19 cellular contexts compared by ENCODE assay signal in genomic region chr2:3137651-3138300, GRCh38.
DNase-seq lines count a peak whose midpoint lies in the region; ATAC-seq, FAIRE-seq and TF ChIP-seq lines count a peak whose summit lies in the region.
"Had no signal": no experiment of that assay in that cellular context is flagged by ENCODE, and none has a peak within 500 bp of the region (broad histone marks: within the 10 kb centered on the region; RNA-seq: fewer than 3 reads in every experiment).

No MANE protein-coding gene starts in this region.

- H3K4me2 ChIP-seq in K562 (ENCODE audit: insufficient read depth, low read length) (no peak overlapping the region), HepG2 (ENCODE audit: low read depth, low read length) (no peak overlapping the region), smooth muscle cell (no peak overlapping the region)
- H3K4me2 ChIP-seq: BLaER1 had no signal

- no peaks in the 10 kb centered on the region for H3K9me1 ChIP-seq in K562 (ENCODE audit: control insufficient read depth, insufficient read depth, low read length)

- H3K9me3 Mint-ChIP-seq in stimulated activated naive B cell treated with anti-CD40 and anti-IgM and Interleukin-4, amounts not matched to agents 10 μg/mL and 1 μg/mL and 100 μg/mL, for 72 hours = peaks cover 0 to 5% of the 10 kb centered on the region in 2 donors

- H3K4me3 ChIP-seq in HEK293 (ENCODE audit: low read depth, low read length) (no peak overlapping the region), K562 (no peak overlapping the region), HepG2 (replicated peaks in 1 of 3; ENCODE audit: insufficient read depth in 1 of 3, low read depth in 2 of 3, low read length in 3 of 3) (no peak overlapping the region), upper lobe of right lung (no peak overlapping the region), smooth muscle cell (no peak overlapping the region)
- H3K4me3 ChIP-seq: BLaER1, HAP-1 had no signal

- POLR2A ChIA-PET in HEK293 (lab: Yijun Ruan, JAX) = no interaction called here
- POLR2A ChIA-PET in K562 (lab: Yijun Ruan, JAX) = interaction anchor here (1.2 kb wide), 1 partner anchor 8 kb away, joined by 3 read pairs; no protein-coding TSS in a partner anchor
- POLR2A ChIA-PET in HepG2 (lab: Yijun Ruan, JAX) = no interaction called here

- FAIRE-seq in K562 (lab: Jason Lieb, UNC) (peak; percentile 15), HepG2 (lab: Jason Lieb, UNC) (no peak)
- FAIRE-seq: GM19239 had no signal

- TF ChIP-seq RAD21 in K562 (CRISPR knock-in tag; conservative IDR thresholded peaks at IDR 0.05 in 1 of 2, IDR thresholded peaks at IDR 0.05 in 1 of 2) (no peak), HepG2 (CRISPR knock-in tag; IDR thresholded peaks at IDR 0.05) (no peak)

- H2AFZ ChIP-seq in K562 (ENCODE audit: low read depth, low read length) (no peak overlapping the region), HepG2 (ENCODE audit: low read length) (no peak overlapping the region), smooth muscle cell (ENCODE audit: low read depth) (no peak overlapping the region)

- 1% methylated on average over 5 of the region's 5 CpGs for WGBS in K562 (ENCODE audit: insufficient coverage, low coverage, missing lambda C conversion rate)
- WGBS in HepG2 (ENCODE audit: low lambda C conversion rate) = 78% methylated on average over 5 of the region's 5 CpGs
- 92% methylated on average over 4 of the region's 5 CpGs for WGBS in smooth muscle cell (ENCODE audit: low lambda C conversion rate)

- H3K27me3 Mint-ChIP-seq in stimulated activated naive B cell treated with anti-CD40 and anti-IgM and Interleukin-4, amounts not matched to agents 10 μg/mL and 1 μg/mL and 100 μg/mL, for 72 hours = no peaks in the 10 kb centered on the region
- H3K27me3 Mint-ChIP-seq: CD4-positive, alpha-beta memory T cell; IgD-negative memory B cell had no signal

- in situ Hi-C loops in K562 (cut with MboI) (loop anchor here (5.0 kb wide), 1 partner anchor 70 kb away; no protein-coding TSS in a partner anchor), HepG2 (cut with HindIII; ENCODE audit: extremely low pct_ligation_motif_present, low pct_unique_long_range_greater_than_20kb) (no loop called here)

- H3K4me1 Mint-ChIP-seq in stimulated activated naive B cell treated with anti-CD40 and anti-IgM and Interleukin-4, amounts not matched to agents 10 μg/mL and 1 μg/mL and 100 μg/mL, for 72 hours = peaks cover 0 to 2% of the 10 kb centered on the region in 2 donors
- H3K4me1 Mint-ChIP-seq: CD14-positive monocyte; CD4-positive, alpha-beta memory T cell; IgD-negative memory B cell had no signal

- peaks cover 3 to 9% of the 10 kb centered on the region in 2 donors for H3K36me3 Mint-ChIP-seq in stimulated activated naive B cell treated with anti-CD40 and anti-IgM and Interleukin-4, amounts not matched to agents 10 μg/mL and 1 μg/mL and 100 μg/mL, for 72 hours
- H3K36me3 Mint-ChIP-seq: CD14-positive monocyte; CD4-positive, alpha-beta memory T cell; IgD-negative memory B cell had no signal

- no peaks in the 10 kb centered on the region for H3K4me1 ChIP-seq in HEK293 (ENCODE audit: control insufficient read depth, insufficient read depth, low read length)
- no peaks in the 10 kb centered on the region for H3K4me1 ChIP-seq in K562 (replicated peaks in 1 of 2; ENCODE audit: control insufficient read depth in 2 of 2, insufficient read depth in 2 of 2, low read length in 2 of 2)
- H3K4me1 ChIP-seq in HepG2 (ENCODE audit: insufficient read depth, low read length) = no peaks in the 10 kb centered on the region
- H3K4me1 ChIP-seq in upper lobe of right lung = no peaks in the 10 kb centered on the region
- H3K4me1 ChIP-seq in smooth muscle cell (ENCODE audit: low read depth) = no peaks in the 10 kb centered on the region
- H3K4me1 ChIP-seq: HAP-1 had no signal

- H3K27ac Mint-ChIP-seq in stimulated activated naive B cell treated with anti-CD40 and anti-IgM and Interleukin-4, amounts not matched to agents 10 μg/mL and 1 μg/mL and 100 μg/mL, for 72 hours = no peak overlapping the region
- H3K27ac Mint-ChIP-seq: CD14-positive monocyte; CD4-positive, alpha-beta memory T cell; HFFc6; IgD-negative memory B cell had no signal

- H3K4me3 Mint-ChIP-seq in stimulated activated naive B cell treated with anti-CD40 and anti-IgM and Interleukin-4, amounts not matched to agents 10 μg/mL and 1 μg/mL and 100 μg/mL, for 72 hours = no peak overlapping the region
- H3K4me3 Mint-ChIP-seq: CD14-positive monocyte; CD4-positive, alpha-beta memory T cell; HFFc6; IgD-negative memory B cell had no signal

- H3K9me3 ChIP-seq in HEK293 (ENCODE audit: control insufficient read depth, insufficient read depth, low read depth, low read length) (no peaks in the 10 kb centered on the region), K562 (replicated peaks; ENCODE audit: control insufficient read depth, insufficient read depth, low read depth, low read length) (peaks cover 4% of the 10 kb centered on the region; the same call in 1 of the 2 replicates), HepG2 (ENCODE audit: low read length) (no peaks in the 10 kb centered on the region), upper lobe of right lung (no peaks in the 10 kb centered on the region), smooth muscle cell (replicated peaks; ENCODE audit: low read depth) (no peaks in the 10 kb centered on the region)
- H3K9me3 ChIP-seq: HAP-1 had no signal

- no peak for TF ChIP-seq POLR2A in K562 (conservative IDR thresholded peaks at IDR 0.05)
- no peak for TF ChIP-seq POLR2A in HepG2 (IDR thresholded peaks at IDR 0.05; ENCODE audit: insufficient read depth in 1 of 2, low read depth in 2 of 2, low read length in 2 of 2)

- TF ChIP-seq CTCF in HEK293 (tag by site-specific recombination; IDR thresholded peaks at IDR 0.05) = no peak
- no peak for TF ChIP-seq CTCF in K562 (IDR thresholded peaks at IDR 0.05 in 2 of 3, conservative IDR thresholded peaks at IDR 0.05 in 1 of 3; ENCODE audit: insufficient read depth in 2 of 3, low read depth in 1 of 3, low read length in 3 of 3)
- no peak for TF ChIP-seq CTCF in HepG2 (CRISPR knock-in tag; IDR thresholded peaks at IDR 0.05)
- TF ChIP-seq CTCF in upper lobe of right lung (IDR thresholded peaks at IDR 0.05) = no peak
- TF ChIP-seq CTCF in smooth muscle cell (IDR thresholded peaks at IDR 0.05; ENCODE audit: borderline replicate concordance, insufficient read depth, poor library complexity, severe bottlenecking) = no peak

- no peaks in the 10 kb centered on the region for H3K79me2 ChIP-seq in K562 (ENCODE audit: control insufficient read depth, insufficient read depth, low read length)
- H3K79me2 ChIP-seq in HepG2 (ENCODE audit: insufficient read depth, low read length) = no peaks in the 10 kb centered on the region
- no peaks in the 10 kb centered on the region for H3K79me2 ChIP-seq in smooth muscle cell (ENCODE audit: low read depth)

- H3K36me3 ChIP-seq in HEK293 (ENCODE audit: control insufficient read depth in 2 of 2, insufficient read depth in 1 of 2, low read length in 2 of 2) (no peaks in the 10 kb centered on the region), K562 (ENCODE audit: control insufficient read depth, insufficient read depth, low read length) (no peaks in the 10 kb centered on the region), HepG2 (replicated peaks in 1 of 2; ENCODE audit: control insufficient read depth in 1 of 2, insufficient read depth in 2 of 2, low read length in 2 of 2) (no peaks in the 10 kb centered on the region), upper lobe of right lung (no peaks in the 10 kb centered on the region), smooth muscle cell (ENCODE audit: low read depth) (no peaks in the 10 kb centered on the region)
- H3K36me3 ChIP-seq: BLaER1, HAP-1 had no signal

- no peak for ATAC-seq in K562
- no peak for ATAC-seq in HepG2
- ATAC-seq in upper lobe of right lung = peak; percentile 15
- no peak for ATAC-seq in stimulated activated naive B cell treated with anti-CD40 and anti-IgM and Interleukin-4, amounts not matched to agents 10 μg/mL and 1 μg/mL and 100 μg/mL, for 72 hours (replicated peaks)

- DNase-seq in K562 (ENCODE audit: extremely low read depth in 1 of 4, low spot score in 3 of 4) (no peak), HepG2 (ENCODE audit: low spot score) (no peak), upper lobe of right lung (no peak), iPS-NIHi7 (ENCODE audit: extremely low spot score) (no peak), smooth muscle cell (lab: John Stamatoyannopoulos, UW; ENCODE audit: unreplicated experiment) (no peak)
- DNase-seq in stimulated activated naive B cell treated with anti-CD40 and anti-IgM and Interleukin-4, amounts not matched to agents 10 μg/mL and 1 μg/mL and 100 μg/mL, for 72 hours = no peak
- DNase-seq in activated T-cell treated with anti-CD3 and anti-CD28 coated beads, Interleukin-2, amount 50 U/mL, for 1 hour = no peak
- DNase-seq: 8988T; CD4-positive, alpha-beta memory T cell; DMS79 treated with DMSO at 0.1 percent for 48 hours; GF-D8; HFFc6 had no signal

- H3K27me3 ChIP-seq in K562 (ENCODE audit: control insufficient read depth in 2 of 2, insufficient read depth in 2 of 2, low read length in 2 of 2) (peaks cover 5 to 17% of the 10 kb centered on the region in 2 experiments; a peak in 3 of 5 replicates), HepG2 (ENCODE audit: control insufficient read depth in 1 of 2, insufficient read depth in 2 of 2, low read length in 2 of 2) (no peaks in the 10 kb centered on the region), upper lobe of right lung (no peaks in the 10 kb centered on the region), smooth muscle cell (ENCODE audit: low read depth) (no peaks in the 10 kb centered on the region)
- H3K27me3 ChIP-seq: BLaER1 had no signal

- H3K9ac ChIP-seq in K562 (ENCODE audit: insufficient read depth in 1 of 2, low read depth in 2 of 2, low read length in 2 of 2) (no peak overlapping the region), HepG2 (ENCODE audit: insufficient read depth, low read depth, low read length) (no peak overlapping the region), smooth muscle cell (ENCODE audit: low read depth) (no peak overlapping the region)
- H3K9ac ChIP-seq: BLaER1 had no signal

- H4K20me1 ChIP-seq in K562 (replicated peaks; ENCODE audit: control insufficient read depth, insufficient read depth, low read length) (no peaks in the 10 kb centered on the region), HepG2 (ENCODE audit: insufficient read depth, low read length) (no peaks in the 10 kb centered on the region), smooth muscle cell (ENCODE audit: low read depth) (no peaks in the 10 kb centered on the region)

- intact Hi-C loops in K562 (cut with micrococcal nuclease) = no loop called here
- intact Hi-C loops in HepG2 (cut with micrococcal nuclease; ENCODE audit: unreplicated experiment) = no loop called here
- intact Hi-C loops in upper lobe of right lung (cut with DNase I) = no loop called here

- H3F3A ChIP-seq in smooth muscle cell (ENCODE audit: low read depth) = no peaks in the 10 kb centered on the region

- H3K27ac ChIP-seq in HEK293 (ENCODE audit: extremely low read depth, low read depth, low read length) (no peak overlapping the region), K562 (ENCODE audit: extremely low read depth, low read depth, low read length) (no peak overlapping the region), HepG2 (ENCODE audit: extremely low read length, insufficient read depth, low read length) (no peak overlapping the region), upper lobe of right lung (no peak overlapping the region), smooth muscle cell (ENCODE audit: low read depth) (no peak overlapping the region)
- H3K27ac ChIP-seq: BLaER1, HL-60 had no signal

- TF ChIP-seq EP300 in K562 (IDR thresholded peaks at IDR 0.05; ENCODE audit: low read length) = no peak
- no peak for TF ChIP-seq EP300 in HepG2 (IDR thresholded peaks at IDR 0.05; ENCODE audit: low read depth in 2 of 2, low read length in 2 of 2)
- no peak for TF ChIP-seq EP300 in HepG2 (CRISPR knock-in tag; IDR thresholded peaks at IDR 0.05; ENCODE audit: borderline replicate concordance)

- no TSS peak for BruUV-seq in K562 (replicated peaks; lab: Mats Ljungman, UMichigan)
- BruUV-seq in HepG2 (replicated peaks; lab: Mats Ljungman, UMichigan) = no TSS peak

- CTCF ChIA-PET in HEK293 (lab: Yijun Ruan, JAX) = interaction anchor here (0.7 kb wide), 1 partner anchor 1984 kb away, joined by 5 read pairs; no protein-coding TSS in a partner anchor
- CTCF ChIA-PET in K562 (lab: Yijun Ruan, JAX; ENCODE audit: low intra/inter-chr PET ratio) = no interaction called here
- CTCF ChIA-PET in HepG2 (lab: Yijun Ruan, JAX; ENCODE audit: low intra/inter-chr PET ratio, low total read pairs) = no interaction called here
